Comparison of ENCODE assay signal across 1 cellular context in genomic region chr9:130020618-130021017, GRCh38.
TF ChIP-seq lines count a peak whose summit lies in the region.

No MANE protein-coding gene starts in this region.

TF ChIP-seq in GM23338, 12 proteins besides CTCF, POLR2A, EP300 and RAD21:
- TF ChIP-seq ZNF462 (CRISPR knock-in tag; IDR thresholded peaks at IDR 0.05) (no peak), EZH2phosphoT487 (IDR thresholded peaks at IDR 0.05; ENCODE audit: unreplicated experiment) (no peak), ETS1 (IDR thresholded peaks at IDR 0.05) (no peak), JUNB (IDR thresholded peaks at IDR 0.05; ENCODE audit: unreplicated experiment) (no peak), STAT1 (IDR thresholded peaks at IDR 0.05; ENCODE audit: unreplicated experiment) (no peak), POLR2AphosphoS5 (IDR thresholded peaks at IDR 0.05; ENCODE audit: low read depth) (no peak), EZH2 (IDR thresholded peaks at IDR 0.05; ENCODE audit: low read depth, unreplicated experiment) (no peak), REST (IDR thresholded peaks at IDR 0.05; ENCODE audit: unreplicated experiment) (no peak), CREB1 (CRISPR knock-in tag; IDR thresholded peaks at IDR 0.05; ENCODE audit: low read depth) (no peak), ZNF331 (CRISPR knock-in tag; IDR thresholded peaks at IDR 0.05; ENCODE audit: low read depth) (no peak)
